15 cellular contexts compared by ENCODE assay signal in the genomic region with DNA sequence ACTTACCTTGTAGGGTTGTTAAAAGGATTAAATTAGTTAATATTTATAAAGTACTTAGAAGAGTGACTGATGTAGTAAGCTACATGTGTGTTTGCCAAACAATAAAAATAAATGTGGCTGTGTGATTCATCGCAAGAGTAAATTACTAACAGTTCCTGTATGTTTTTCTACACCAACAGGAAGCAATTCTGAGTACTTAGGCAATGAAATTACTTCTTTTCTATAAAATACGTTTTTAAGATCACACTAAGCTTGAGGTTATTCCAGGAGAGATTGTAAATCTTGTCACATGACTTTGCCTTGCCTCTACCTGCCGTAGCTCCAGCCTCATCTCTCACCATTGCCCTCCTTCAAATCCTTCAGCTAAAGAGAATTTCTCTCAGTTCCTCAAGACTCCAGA. TPM values are rescaled to one million over a fixed set of nuclear protein-coding genes. Genes with fewer than 3 reads are reported as not detected.
DNase-seq lines count a peak whose midpoint lies in the region; ATAC-seq and TF ChIP-seq lines count a peak whose summit lies in the region.
"Had no signal": no experiment of that assay in that cellular context is flagged by ENCODE, and none has a peak within 500 bp of the region (broad histone marks: within the 10 kb centered on the region; RNA-seq: fewer than 3 reads in every experiment).

No MANE protein-coding gene starts in this region.

- no peaks in the 10 kb centered on the region for H3K36me3 ChIP-seq in CD4-positive, CD25-positive, alpha-beta regulatory T cell (ENCODE audit: control insufficient read depth, insufficient read depth, low read length)
- H3K36me3 ChIP-seq in IMR-90 (ENCODE audit: control insufficient read depth, insufficient read depth, low read length) = no peaks in the 10 kb centered on the region

- H3K9me3 ChIP-seq in CD4-positive, CD25-positive, alpha-beta regulatory T cell (ENCODE audit: control insufficient read depth in 2 of 2, low read length in 2 of 2) = peaks cover 0 to 6% of the 10 kb centered on the region in 2 experiments
- H3K9me3 ChIP-seq in IMR-90 (ENCODE audit: control insufficient read depth, insufficient read depth, low read length) (no peaks in the 10 kb centered on the region), right cardiac atrium (ENCODE audit: control insufficient read depth, low read length) (no peaks in the 10 kb centered on the region)

- no peak overlapping the region for H4K8ac ChIP-seq in IMR-90 (ENCODE audit: low read depth in 2 of 2, low read length in 2 of 2)

- no peaks in the 10 kb centered on the region for H3K79me1 ChIP-seq in IMR-90 (ENCODE audit: low read depth in 1 of 2, low read length in 2 of 2)

- no peak overlapping the region for H3K4me2 ChIP-seq in IMR-90 (ENCODE audit: low read depth, low read length)

- H2BK5ac ChIP-seq in IMR-90 (ENCODE audit: low read depth, low read length, poor library complexity, severe bottlenecking) = no peak overlapping the region

- H3K36me3 Mint-ChIP-seq in CD4-positive, CD25-positive, alpha-beta regulatory T cell = peaks cover 6% of the 10 kb centered on the region
- peaks cover 7 to 33% of the 10 kb centered on the region in 2 donors for H3K36me3 Mint-ChIP-seq in activated naive CD4-positive, alpha-beta T cell treated with anti-CD3 and anti-CD28 coated beads, Interleukin-2, amount 50 U/mL, for 72 hours

- H2BK20ac ChIP-seq in IMR-90 (ENCODE audit: low read depth, low read length) = no peak overlapping the region

- peak overlapping the region; percentile 57 to 85 (median 84) for H3K27ac Mint-ChIP-seq in CD4-positive, CD25-positive, alpha-beta regulatory T cell
- H3K27ac Mint-ChIP-seq in activated naive CD4-positive, alpha-beta T cell treated with anti-CD3 and anti-CD28 coated beads, Interleukin-2, amount 50 U/mL, for 72 hours = peak overlapping the region; percentile 35 to 93
- H3K27ac Mint-ChIP-seq: nephron had no signal

- H3K9me3 Mint-ChIP-seq in CD4-positive, CD25-positive, alpha-beta regulatory T cell = peaks cover 0 to 13% (median 3%) of the 10 kb centered on the region in 7 donors
- H3K9me3 Mint-ChIP-seq in activated naive CD4-positive, alpha-beta T cell treated with anti-CD3 and anti-CD28 coated beads, Interleukin-2, amount 50 U/mL, for 72 hours = peaks cover 0 to 15% of the 10 kb centered on the region in 2 donors

- in situ Hi-C loops in IMR-90 (cut with MboI; ENCODE audit: low sequenced_read_pairs) = no loop called here

- no peak overlapping the region for H3K14ac ChIP-seq in IMR-90 (replicated peaks; ENCODE audit: low read depth, low read length)

- peak in 1 of 3 donors; percentile 80 for DNase-seq in CD4-positive, CD25-positive, alpha-beta regulatory T cell
- DNase-seq in IMR-90 = peak; percentile 39
- peak in 1 of 2 donors; percentile 25 for DNase-seq in activated naive CD4-positive, alpha-beta T cell treated with anti-CD3 and anti-CD28 coated beads, Interleukin-2, amount 50 U/mL, for 72 hours (ENCODE audit: low spot score in 2 of 2)
- peak; percentile 73 for DNase-seq in iris pigment epithelial cell (ENCODE audit: low read depth)
- DNase-seq in right cardiac atrium = no peak
- DNase-seq in amniotic stem cell (lab: John Stamatoyannopoulos, UW) = no peak
- DNase-seq: NCI-H2171 had no signal

- H3K4me1 ChIP-seq in CD4-positive, CD25-positive, alpha-beta regulatory T cell (ENCODE audit: control insufficient read depth, insufficient read depth, low read length, poor library complexity, severe bottlenecking) = peaks cover 59% of the 10 kb centered on the region
- H3K4me1 ChIP-seq in IMR-90 (ENCODE audit: control insufficient read depth, insufficient read depth, low read length) = 0 out of 2 replicates have a peak, but pooled peaks cover 2% of the 10 kb centered on the region
- no peaks in the 10 kb centered on the region for H3K4me1 ChIP-seq in right cardiac atrium (ENCODE audit: control insufficient read depth, insufficient read depth, low read length)

- no peak overlapping the region for H3K56ac ChIP-seq in IMR-90 (ENCODE audit: extremely low read depth, insufficient read depth, low read length)

- POLR2A ChIA-PET in IMR-90 (lab: Charles Lee; ENCODE audit: unreplicated experiment) = no interaction called here

- no peak overlapping the region for H2AK5ac ChIP-seq in IMR-90 (ENCODE audit: low read depth, low read length)

- no peak overlapping the region for H2BK120ac ChIP-seq in IMR-90 (ENCODE audit: low read depth, low read length)

- H3K4me3 Mint-ChIP-seq in CD4-positive, CD25-positive, alpha-beta regulatory T cell = peak overlapping the region; percentile 13 to 70 (median 60)
- H3K4me3 Mint-ChIP-seq: nephron had no signal

- peak; percentile 70 to 72 for ATAC-seq in CD4-positive, CD25-positive, alpha-beta regulatory T cell (ENCODE audit: low read depth in 2 of 2)
- ATAC-seq in IMR-90 (ENCODE audit: low read depth) (no peak), right cardiac atrium (no peak), HG03565 (IDR thresholded peaks at IDR 0.05; ENCODE audit: unreplicated experiment) (no peak), GM21528 (IDR thresholded peaks at IDR 0.05; ENCODE audit: low FRiP score, unreplicated experiment) (no peak)
- peak; percentile 69 to 78 for ATAC-seq in activated naive CD4-positive, alpha-beta T cell treated with anti-CD3 and anti-CD28 coated beads, Interleukin-2, amount 50 U/mL, for 72 hours

- dilution Hi-C loops in IMR-90 (cut with HindIII; ENCODE audit: low sequenced_read_pairs, unreplicated experiment) = no loop called here

- no peak overlapping the region for H4K5ac ChIP-seq in IMR-90 (ENCODE audit: low read depth, low read length)

- no peaks in the 10 kb centered on the region for H4K20me1 ChIP-seq in IMR-90 (ENCODE audit: insufficient read depth, low read length)

- CTCF ChIA-PET in IMR-90 (lab: Yijun Ruan, JAX) = no interaction called here

- peak overlapping the region; percentile 59 for H3K4me3 ChIP-seq in CD4-positive, CD25-positive, alpha-beta regulatory T cell (ENCODE audit: low read depth, low read length)
- H3K4me3 ChIP-seq in IMR-90 (ENCODE audit: insufficient read depth, low read depth, low read length) = no peak overlapping the region
- H3K4me3 ChIP-seq in right cardiac atrium (ENCODE audit: low read length) = no peak overlapping the region
- H3K4me3 ChIP-seq: SK-N-MC had no signal

- TF ChIP-seq CTCF in IMR-90 (conservative IDR thresholded peaks at IDR 0.05; ENCODE audit: low read depth, low read length) = no peak

- TF ChIP-seq RAD21 in IMR-90 (IDR thresholded peaks at IDR 0.05; ENCODE audit: low read length) = no peak

- H3K27ac ChIP-seq in CD4-positive, CD25-positive, alpha-beta regulatory T cell (ENCODE audit: insufficient read depth, low read length, poor library complexity, severe bottlenecking) = no peak overlapping the region
- H3K27ac ChIP-seq in IMR-90 (ENCODE audit: insufficient read depth, low read length) (no peak overlapping the region), right cardiac atrium (ENCODE audit: low read length) (no peak overlapping the region)
- H3K27ac ChIP-seq: HL-60, SK-N-MC had no signal

- no CpG with 5 or more reads among the region's 3 CpGs for WGBS in IMR-90 (ENCODE audit: extremely low coverage in 2 of 2, insufficient read length in 1 of 2), 2 experiments
- WGBS in right cardiac atrium = 62% methylated on average over 3 of the region's 3 CpGs

- no TSS peak for BruUV-seq in IMR-90 (replicated peaks; lab: Mats Ljungman, UMichigan)

- peaks cover 6% of the 10 kb centered on the region for H3K27me3 Mint-ChIP-seq in CD4-positive, CD25-positive, alpha-beta regulatory T cell

- no peak overlapping the region for H3K18ac ChIP-seq in IMR-90 (ENCODE audit: low read depth, low read length)

- no peak overlapping the region for H3K4ac ChIP-seq in IMR-90 (ENCODE audit: low read depth, low read length)

- no peak overlapping the region for H4K91ac ChIP-seq in IMR-90 (ENCODE audit: insufficient read depth, low read depth, low read length)

- no peak overlapping the region for H3K23ac ChIP-seq in IMR-90 (ENCODE audit: low read depth, low read length)

- H3K27me3 ChIP-seq in CD4-positive, CD25-positive, alpha-beta regulatory T cell (ENCODE audit: control insufficient read depth, insufficient read depth, low read length) = no peaks in the 10 kb centered on the region
- peaks cover 13% of the 10 kb centered on the region for H3K27me3 ChIP-seq in IMR-90 (ENCODE audit: control insufficient read depth, insufficient read depth, low read length)
- no peaks in the 10 kb centered on the region for H3K27me3 ChIP-seq in right cardiac atrium (ENCODE audit: control insufficient read depth, insufficient read depth)

- no peak overlapping the region for H2AFZ ChIP-seq in IMR-90 (replicated peaks; ENCODE audit: low read length, poor library complexity)

- TF ChIP-seq POLR2A in IMR-90 (IDR thresholded peaks at IDR 0.05; ENCODE audit: low read depth, low read length) = no peak

- intact Hi-C loops in IMR-90 (cut with micrococcal nuclease) = no loop called here
- intact Hi-C loops in right cardiac atrium (cut with DNase I) = loop anchor here in 1 of 4 donors (10.0 kb wide), 1 partner anchor 160 kb away; a partner anchor contains a TSS

- H2AK9ac ChIP-seq in IMR-90 (replicated peaks; ENCODE audit: low read depth, low read length, poor library complexity) = no peak overlapping the region

- H3K4me1 Mint-ChIP-seq in CD4-positive, CD25-positive, alpha-beta regulatory T cell = peaks cover 28 to 74% (median 63%) of the 10 kb centered on the region in 4 donors

- no peak overlapping the region for H2BK15ac ChIP-seq in IMR-90 (ENCODE audit: low read depth, low read length)

- no peak overlapping the region for H3K9ac ChIP-seq in IMR-90 (ENCODE audit: low read depth, low read length)

- no peaks in the 10 kb centered on the region for H3K9me1 ChIP-seq in IMR-90 (ENCODE audit: insufficient read depth, low read length)

RNA-seq across cellular contexts. Expression of a gene that starts 18.1 kb away (rescaled TPM):
- total RNA-seq in CD4-positive, CD25-positive, alpha-beta regulatory T cell = 475 TPM
- 100 to 1,000 TPM; 589 to 845 (median 707) TPM for polyA plus RNA-seq in CD4-positive, CD25-positive, alpha-beta regulatory T cell
- total RNA-seq in IMR-90 (2012; rRNA removed) (60.0 and 64.9 TPM in 2 replicates), right cardiac atrium (100 to 1,000 TPM; 182 to 249 (median 234) TPM)
- polyA plus RNA-seq in IMR-90 (2012; rRNA removed) (109 and 111 TPM in 2 replicates), right cardiac atrium (280 TPM)
- 98.8 and 119 TPM in 2 replicates for polyA plus RNA-seq in IMR-90 (2012; cell fraction: cytosol; rRNA removed)
- 202 and 254 TPM in 2 replicates for polyA plus RNA-seq in IMR-90 (2012; cell fraction: nucleus; rRNA removed; ENCODE audit: low replicate concordance)
- total RNA-seq in activated naive CD4-positive, alpha-beta T cell treated with anti-CD3 and anti-CD28 coated beads, Interleukin-2, amount 50 U/mL, for 72 hours = 100 to 1,000 TPM; 140 to 238 TPM

RNA-seq across cellular contexts. Expression of a gene that starts 23.3 kb away (rescaled TPM):
- total RNA-seq in CD4-positive, CD25-positive, alpha-beta regulatory T cell = not detected
- not detected for polyA plus RNA-seq in CD4-positive, CD25-positive, alpha-beta regulatory T cell
- total RNA-seq in IMR-90 (2012; rRNA removed) (not detected in 2 replicates), right cardiac atrium (not detected)
- polyA plus RNA-seq in IMR-90 (2012; rRNA removed) (not detected in 2 replicates), right cardiac atrium (not detected)
- polyA plus RNA-seq in IMR-90 (2012; cell fraction: cytosol; rRNA removed) = not detected in 2 replicates
- not detected in 2 replicates for polyA plus RNA-seq in IMR-90 (2012; cell fraction: nucleus; rRNA removed; ENCODE audit: low replicate concordance)
- not detected for total RNA-seq in activated naive CD4-positive, alpha-beta T cell treated with anti-CD3 and anti-CD28 coated beads, Interleukin-2, amount 50 U/mL, for 72 hours
- total RNA-seq: dermis microvascular lymphatic vessel endothelial cell, G401, subcutaneous adipose tissue had no signal

RNA-seq across cellular contexts. Expression of a gene that starts 39.6 kb away (rescaled TPM):
- 0.91 TPM for total RNA-seq in CD4-positive, CD25-positive, alpha-beta regulatory T cell
- 1 to 10 TPM in 2 of 4 donors, under 1 TPM in 2; 0.75 to 1.3 (median 1.0) TPM for polyA plus RNA-seq in CD4-positive, CD25-positive, alpha-beta regulatory T cell
- total RNA-seq in IMR-90 (2012; rRNA removed) (not detected in 2 replicates), right cardiac atrium (1 to 10 TPM; 3.6 to 5.9 (median 4.5) TPM)
- polyA plus RNA-seq in IMR-90 (2012; rRNA removed) (0.07 TPM in 1 of 2 replicates, not detected in the other), right cardiac atrium (10.9 TPM)
- 0.42 TPM in 1 of 2 replicates, not detected in the other for polyA plus RNA-seq in IMR-90 (2012; cell fraction: cytosol; rRNA removed)
- 0.05 and 0.06 TPM in 2 replicates for polyA plus RNA-seq in IMR-90 (2012; cell fraction: nucleus; rRNA removed; ENCODE audit: low replicate concordance)
- total RNA-seq in activated naive CD4-positive, alpha-beta T cell treated with anti-CD3 and anti-CD28 coated beads, Interleukin-2, amount 50 U/mL, for 72 hours = 1 to 10 TPM; 1.3 to 1.6 TPM
- total RNA-seq: dermis microvascular lymphatic vessel endothelial cell, G401 had no signal

RNA-seq across cellular contexts. Expression of a gene that starts 43.0 kb away (rescaled TPM):
- total RNA-seq in CD4-positive, CD25-positive, alpha-beta regulatory T cell = 61.4 TPM
- polyA plus RNA-seq in CD4-positive, CD25-positive, alpha-beta regulatory T cell = 10 to 100 TPM; 20.5 to 27.1 (median 24.1) TPM
- 18.6 and 25.6 TPM in 2 replicates for total RNA-seq in IMR-90 (2012; rRNA removed)
- polyA plus RNA-seq in IMR-90 (2012; rRNA removed) = 14.3 and 15.4 TPM in 2 replicates
- polyA plus RNA-seq in IMR-90 (2012; cell fraction: cytosol; rRNA removed) = 4.9 and 7.1 TPM in 2 replicates
- polyA plus RNA-seq in IMR-90 (2012; cell fraction: nucleus; rRNA removed; ENCODE audit: low replicate concordance) = 19.9 and 31.5 TPM in 2 replicates
- 100 to 1,000 TPM in 1 of 2 donors, 10 to 100 TPM in 1; 82.0 to 118 TPM for total RNA-seq in activated naive CD4-positive, alpha-beta T cell treated with anti-CD3 and anti-CD28 coated beads, Interleukin-2, amount 50 U/mL, for 72 hours
- total RNA-seq in right cardiac atrium = 10 to 100 TPM in 3 of 4 donors, 1 to 10 TPM in 1; 9.2 to 10.6 (median 10.2) TPM
- polyA plus RNA-seq in right cardiac atrium = 4.5 TPM

Comparison
In these comparisons a context has a peak if more than half of its experiments do, and no peak if none do; other contexts are left out.
1. ATAC-seq: peak in CD4-positive, CD25-positive, alpha-beta regulatory T cell (2 of 2) and activated naive CD4-positive, alpha-beta T cell treated with anti-CD3 and anti-CD28 coated beads, Interleukin-2, amount 50 U/mL, for 72 hours (2 of 2); none in IMR-90 (single experiment), right cardiac atrium (0 of 2), HG03565 (single experiment) and GM21528 (single experiment).
2. DNase-seq: peak in IMR-90 (single experiment) and iris pigment epithelial cell (single experiment); none in right cardiac atrium (0 of 3) and amniotic stem cell (single experiment).